Comparison of ENCODE assay signal across 21 cellular contexts in the genomic region with DNA sequence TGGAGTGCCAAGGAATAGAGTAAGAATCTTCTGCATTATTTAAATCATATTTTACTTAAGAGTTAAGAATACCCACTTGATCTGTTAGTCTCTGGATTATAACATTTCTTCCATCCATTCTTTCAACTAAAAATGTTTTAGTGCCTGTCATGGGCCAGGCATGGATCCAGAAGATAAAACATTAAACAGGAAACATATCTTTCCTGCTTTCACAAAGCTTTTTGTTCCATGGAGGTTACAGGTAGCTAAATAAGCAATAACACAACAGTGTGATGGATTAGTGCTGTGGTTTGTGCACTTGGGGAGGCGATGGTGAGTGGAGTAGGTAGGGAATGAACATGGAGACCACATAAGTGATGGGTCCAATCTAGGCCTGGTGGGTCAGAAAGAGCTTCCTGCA.
"Had no signal": no experiment of that assay in that cellular context is flagged by ENCODE, and none has a peak within 500 bp of the region (broad histone marks: within the 10 kb centered on the region; RNA-seq: fewer than 3 reads in every experiment).

No MANE protein-coding gene starts in this region.

- ATAC-seq: activated CD4-positive, CD25-positive, alpha-beta regulatory T cell treated with anti-CD3 and anti-CD28 coated beads, Interleukin-2, amount 50 U/mL, for 24 hours; activated CD8-positive, alpha-beta T cell treated with anti-CD3 and anti-CD28 coated beads for 36 hours; Panc1; Right ventricle myocardium inferior had no signal

- H3K9me3 ChIP-seq: SJCRH30 had no signal

- H3K36me3 ChIP-seq: SJCRH30 had no signal

- H3K4me1 ChIP-seq: SJCRH30 had no signal

- DNase-seq: activated CD4-positive, alpha-beta T cell treated with anti-CD3 and anti-CD28 coated beads for 4 hours; activated CD8-positive, alpha-beta memory T cell treated with anti-CD3 and anti-CD28 coated beads, Interleukin-2, amount 50 U/mL, for 4 hours; activated CD8-positive, alpha-beta T cell treated with anti-CD3 and anti-CD28 coated beads for 36 hours; activated effector memory CD4-positive, alpha-beta T cell treated with Interleukin-2 at 50 U/mL for 16 hours; activated naive CD4-positive, alpha-beta T cell treated with Interleukin-2 at 50 U/mL for 16 hours; activated T-cell treated with anti-CD3 and anti-CD28 coated beads, Interleukin-2, amount 50 U/mL, for 1 hour; amygdala; caudate nucleus; KG1; NCI-H1092; NCI-H1417; NCI-H1930; NCI-H2171; NCI-H2227 treated with DMSO at 0.1 percent for 48 hours; NCI-H526; NCI-H82; RPMI8226; SJCRH30 had no signal

- H3K4me3 ChIP-seq: SJCRH30 had no signal

- H3K27me3 ChIP-seq: SJCRH30 had no signal

- H3K27ac ChIP-seq: SJCRH30 had no signal
